11 cellular contexts compared by ENCODE assay signal in the genomic region with DNA sequence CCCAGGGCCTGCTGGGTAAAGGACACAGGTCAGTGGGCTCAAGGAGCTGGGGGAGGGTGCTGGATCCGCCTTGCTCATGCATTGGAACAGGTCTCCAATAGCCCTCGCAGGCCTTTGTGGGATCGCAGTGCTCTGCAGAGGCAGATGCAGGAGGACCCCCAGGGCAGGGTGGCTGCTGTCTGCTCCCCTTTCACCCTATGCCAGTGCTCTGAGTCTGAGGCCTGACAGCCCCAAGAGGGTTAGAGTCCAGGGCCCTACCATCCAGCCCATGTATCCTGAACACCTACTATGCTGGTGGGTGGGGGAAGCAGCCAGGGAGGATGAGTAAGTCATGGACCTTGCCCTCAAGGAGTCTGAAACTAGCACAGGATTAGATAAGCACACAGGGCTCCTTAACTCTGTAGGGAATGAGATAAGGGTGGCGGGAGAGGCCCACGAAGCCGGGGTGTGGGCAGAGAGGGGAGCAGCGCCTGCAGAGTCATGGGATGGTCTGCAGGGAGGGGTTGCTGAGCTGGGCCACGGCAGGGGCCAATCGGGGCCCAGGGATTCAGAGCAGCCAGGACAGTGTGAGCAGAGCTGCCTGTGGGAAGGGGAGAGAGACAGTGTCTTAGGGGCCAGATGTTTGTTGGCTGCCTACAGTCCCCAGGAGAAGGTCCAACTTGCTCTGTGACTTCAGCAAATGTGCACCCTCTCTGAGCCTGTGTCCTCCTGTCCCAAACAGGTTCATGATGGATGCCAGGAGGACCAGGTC. TPM values are rescaled to one million over a fixed set of nuclear protein-coding genes. Genes with fewer than 3 reads are reported as not detected.
DNase-seq lines count a peak whose midpoint lies in the region; ATAC-seq and TF ChIP-seq lines count a peak whose summit lies in the region.
"Had no signal": no experiment of that assay in that cellular context is flagged by ENCODE, and none has a peak within 500 bp of the region (broad histone marks: within the 10 kb centered on the region; RNA-seq: fewer than 3 reads in every experiment).

No MANE protein-coding gene starts in this region.

- H3K4me1 ChIP-seq in upper lobe of right lung: peaks cover 22% of the 10 kb centered on the region

- no peaks in the 10 kb centered on the region for H3K36me3 ChIP-seq in upper lobe of right lung

- no peak overlapping the region for H3K27ac ChIP-seq in upper lobe of right lung

- no peaks in the 10 kb centered on the region for H3K27me3 ChIP-seq in upper lobe of right lung

- no peak for DNase-seq in activated naive CD8-positive, alpha-beta T cell treated with anti-CD3 and anti-CD28 coated beads, Interleukin-2, amount 50 U/mL, for 24 hours
- DNase-seq in fibroblast of villous mesenchyme (ENCODE audit: low read depth): peak; percentile 82
- DNase-seq in upper lobe of right lung: no peak
- DNase-seq in NCI-H82 treated with DMSO at 0.1 percent for 48 hours (lab: John Stamatoyannopoulos, UW; ENCODE audit: unreplicated experiment): no peak
- DNase-seq: effector CD4-positive, alpha-beta T cell; NCI-H187 treated with DMSO at 0.1 percent for 48 hours; occipital lobe had no signal

- H3K36me3 Mint-ChIP-seq in activated naive CD8-positive, alpha-beta T cell: no peaks in the 10 kb centered on the region
- no peaks in the 10 kb centered on the region for H3K36me3 Mint-ChIP-seq in activated naive CD8-positive, alpha-beta T cell treated with anti-CD3 and anti-CD28 coated beads, Interleukin-2, amount 50 U/mL, for 24 hours (ENCODE audit: low read depth)
- no peaks in the 10 kb centered on the region for H3K36me3 Mint-ChIP-seq in stimulated activated memory B cell treated with anti-CD40 and anti-IgM and Interleukin-4, amounts not matched to agents 10 μg/mL and 1 μg/mL and 100 μg/mL, for 72 hours
- H3K36me3 Mint-ChIP-seq: activated naive CD4-positive, alpha-beta T cell treated with anti-CD3 and anti-CD28 coated beads, Interleukin-2, amount 50 U/mL, for 24 hours had no signal

- H3K9me3 ChIP-seq in upper lobe of right lung: no peaks in the 10 kb centered on the region

- peaks cover 26% of the 10 kb centered on the region for H3K4me1 Mint-ChIP-seq in activated naive CD8-positive, alpha-beta T cell (ENCODE audit: low read depth)
- peaks cover 29% of the 10 kb centered on the region for H3K4me1 Mint-ChIP-seq in activated naive CD8-positive, alpha-beta T cell treated with anti-CD3 and anti-CD28 coated beads, Interleukin-2, amount 50 U/mL, for 24 hours
- H3K4me1 Mint-ChIP-seq in stimulated activated memory B cell treated with anti-CD40 and anti-IgM and Interleukin-4, amounts not matched to agents 10 μg/mL and 1 μg/mL and 100 μg/mL, for 72 hours: peaks cover 56% of the 10 kb centered on the region

- TF ChIP-seq CTCF in fibroblast of villous mesenchyme (IDR thresholded peaks at IDR 0.05; ENCODE audit: insufficient read depth, low read depth, low read length): no peak
- TF ChIP-seq CTCF in upper lobe of right lung (IDR thresholded peaks at IDR 0.05): no peak

- no peak overlapping the region for H3K4me3 ChIP-seq in fibroblast of villous mesenchyme (ENCODE audit: low read depth, low read length)
- H3K4me3 ChIP-seq in upper lobe of right lung: no peak overlapping the region

- no peaks in the 10 kb centered on the region for H3K27me3 Mint-ChIP-seq in activated naive CD8-positive, alpha-beta T cell
- H3K27me3 Mint-ChIP-seq in activated naive CD8-positive, alpha-beta T cell treated with anti-CD3 and anti-CD28 coated beads, Interleukin-2, amount 50 U/mL, for 24 hours: no peaks in the 10 kb centered on the region
- no peaks in the 10 kb centered on the region for H3K27me3 Mint-ChIP-seq in stimulated activated memory B cell treated with anti-CD40 and anti-IgM and Interleukin-4, amounts not matched to agents 10 μg/mL and 1 μg/mL and 100 μg/mL, for 72 hours
- H3K27me3 Mint-ChIP-seq: activated naive CD4-positive, alpha-beta T cell treated with anti-CD3 and anti-CD28 coated beads, Interleukin-2, amount 50 U/mL, for 24 hours had no signal

- intact Hi-C loops in upper lobe of right lung (cut with DNase I): no loop called here

- no peak overlapping the region for H3K4me3 Mint-ChIP-seq in activated naive CD8-positive, alpha-beta T cell
- H3K4me3 Mint-ChIP-seq in activated naive CD8-positive, alpha-beta T cell treated with anti-CD3 and anti-CD28 coated beads, Interleukin-2, amount 50 U/mL, for 24 hours: no peak overlapping the region
- H3K4me3 Mint-ChIP-seq in stimulated activated memory B cell treated with anti-CD40 and anti-IgM and Interleukin-4, amounts not matched to agents 10 μg/mL and 1 μg/mL and 100 μg/mL, for 72 hours: no peak overlapping the region

- no peak for ATAC-seq in activated naive CD8-positive, alpha-beta T cell treated with anti-CD3 and anti-CD28 coated beads, Interleukin-2, amount 50 U/mL, for 24 hours
- ATAC-seq in stimulated activated memory B cell treated with anti-CD40 and anti-IgM and Interleukin-4, amounts not matched to agents 10 μg/mL and 1 μg/mL and 100 μg/mL, for 72 hours: no peak
- no peak for ATAC-seq in upper lobe of right lung

- H3K9me3 Mint-ChIP-seq in activated naive CD8-positive, alpha-beta T cell (ENCODE audit: low read depth): no peaks in the 10 kb centered on the region
- no peaks in the 10 kb centered on the region for H3K9me3 Mint-ChIP-seq in activated naive CD8-positive, alpha-beta T cell treated with anti-CD3 and anti-CD28 coated beads, Interleukin-2, amount 50 U/mL, for 24 hours
- no peaks in the 10 kb centered on the region for H3K9me3 Mint-ChIP-seq in stimulated activated memory B cell treated with anti-CD40 and anti-IgM and Interleukin-4, amounts not matched to agents 10 μg/mL and 1 μg/mL and 100 μg/mL, for 72 hours
- H3K9me3 Mint-ChIP-seq: activated naive CD4-positive, alpha-beta T cell treated with anti-CD3 and anti-CD28 coated beads, Interleukin-2, amount 50 U/mL, for 24 hours had no signal

- H3K27ac Mint-ChIP-seq in activated naive CD8-positive, alpha-beta T cell: peak overlapping the region; percentile 58
- no peak overlapping the region for H3K27ac Mint-ChIP-seq in activated naive CD8-positive, alpha-beta T cell treated with anti-CD3 and anti-CD28 coated beads, Interleukin-2, amount 50 U/mL, for 24 hours
- H3K27ac Mint-ChIP-seq in stimulated activated memory B cell treated with anti-CD40 and anti-IgM and Interleukin-4, amounts not matched to agents 10 μg/mL and 1 μg/mL and 100 μg/mL, for 72 hours: peak overlapping the region; percentile 82

RNA-seq across cellular contexts. Expression of gene EHD1, which starts 10.5 kb away (rescaled TPM):
- total RNA-seq in fibroblast of villous mesenchyme (80.2 and 93.7 TPM in 2 replicates), upper lobe of right lung (94.6 TPM)

RNA-seq across cellular contexts. Expression of gene ATG2A, which starts 28.1 kb away (rescaled TPM):
- total RNA-seq in fibroblast of villous mesenchyme (12.1 and 13.2 TPM in 2 replicates), upper lobe of right lung (23.2 TPM)

RNA-seq across cellular contexts. Expression of gene PPP2R5B, which starts 35.6 kb away (rescaled TPM):
- total RNA-seq in fibroblast of villous mesenchyme: 11.6 and 14.2 TPM in 2 replicates
- 29.4 TPM for total RNA-seq in upper lobe of right lung

RNA-seq across cellular contexts. Expression of gene CDC42BPG, which starts 44.5 kb away (rescaled TPM):
- total RNA-seq in fibroblast of villous mesenchyme: under 0.01 TPM in 2 replicates
- total RNA-seq in upper lobe of right lung: 20.9 TPM

RNA-seq across cellular contexts. Expression of gene GPHA2, which starts 46.8 kb away (rescaled TPM):
- total RNA-seq in fibroblast of villous mesenchyme (not detected in 2 replicates), upper lobe of right lung (not detected)
- total RNA-seq: A172, occipital lobe had no signal
